Comparison of ENCODE assay signal across 1 cellular context in genomic region chr4:47313396-47313795, GRCh38.
TF ChIP-seq lines count a peak whose summit lies in the region.

No MANE protein-coding gene starts in this region.

TF ChIP-seq in IMR-90, 13 proteins besides CTCF, POLR2A, EP300 and RAD21 (continued from another document):
- no peak for TF ChIP-seq NFE2L2 (IDR thresholded peaks at IDR 0.05; ENCODE audit: low read depth, low read length)
